ENCODE assay signal across 16 cellular contexts in the genomic region with DNA sequence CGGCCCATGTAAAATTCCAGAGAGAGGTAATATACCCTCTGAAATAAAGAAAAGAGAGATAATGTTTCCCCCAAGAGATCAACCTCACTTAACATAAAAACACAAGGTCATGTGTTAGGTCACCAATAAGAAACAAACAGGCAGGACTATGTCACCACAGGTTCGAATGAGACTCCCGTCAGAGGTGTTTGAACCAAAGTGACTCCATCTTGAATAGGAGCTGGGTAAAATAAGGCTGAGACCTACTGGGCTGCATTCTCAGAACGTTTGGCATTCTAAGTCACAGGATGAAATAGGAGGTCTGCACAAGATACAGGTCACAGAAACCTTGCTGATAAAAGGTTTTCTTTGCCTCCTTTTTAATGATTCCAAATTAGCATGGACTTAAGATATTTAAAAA.
"Had no signal": no experiment of that assay in that cellular context is flagged by ENCODE, and none has a peak within 500 bp of the region (broad histone marks: within the 10 kb centered on the region; RNA-seq: fewer than 3 reads in every experiment).

No MANE protein-coding gene starts in this region.

- H3K27me3 ChIP-seq: body of pancreas, pancreas, stomach, thyroid gland had no signal

- H3K36me3 Mint-ChIP-seq: activated CD8-positive, alpha-beta memory T cell treated with anti-CD3 and anti-CD28 coated beads, Interleukin-2, amount 10 ng/mL, durations not matched to agents 7 days and 5 days had no signal

- H3K27ac ChIP-seq: body of pancreas, pancreas, thyroid gland had no signal

- H3K36me3 ChIP-seq: pancreas, thyroid gland had no signal

- H3K9me3 ChIP-seq: body of pancreas, pancreas, stomach, thyroid gland had no signal

- ATAC-seq: activated CD8-positive, alpha-beta memory T cell treated with anti-CD3 and anti-CD28 coated beads, Interleukin-2, amount 10 ng/mL, durations not matched to agents 7 days and 5 days; activated naive CD4-positive, alpha-beta T cell treated with anti-CD3 and anti-CD28 coated beads, Interleukin-2, amount 50 U/mL, for 72 hours; body of pancreas; left colon; pancreas had no signal

- H3K4me1 ChIP-seq: body of pancreas, pancreas, thyroid gland had no signal

- H3K4me3 ChIP-seq: body of pancreas, pancreas, stomach, thyroid gland had no signal

- H3K4me3 Mint-ChIP-seq: activated CD8-positive, alpha-beta memory T cell treated with anti-CD3 and anti-CD28 coated beads, Interleukin-2, amount 10 ng/mL, durations not matched to agents 7 days and 5 days; activated T-cell treated with anti-CD3 and anti-CD28 coated beads, Interleukin-2, amount 50 U/mL, for 24 hours; memory B cell had no signal

- H3K4me1 Mint-ChIP-seq: activated CD8-positive, alpha-beta memory T cell treated with anti-CD3 and anti-CD28 coated beads, Interleukin-2, amount 10 ng/mL, durations not matched to agents 7 days and 5 days had no signal

- H3K27ac Mint-ChIP-seq: activated CD8-positive, alpha-beta memory T cell treated with anti-CD3 and anti-CD28 coated beads, Interleukin-2, amount 10 ng/mL, durations not matched to agents 7 days and 5 days; activated naive CD4-positive, alpha-beta T cell treated with anti-CD3 and anti-CD28 coated beads, Interleukin-2, amount 50 U/mL, for 72 hours; activated T-cell treated with anti-CD3 and anti-CD28 coated beads, Interleukin-2, amount 50 U/mL, for 24 hours; memory B cell had no signal

- DNase-seq: activated CD4-positive, alpha-beta T cell treated with anti-CD3 and anti-CD28 coated beads for 1 hour; activated CD4-positive, alpha-beta T cell treated with anti-CD3 and anti-CD28 coated beads, Interleukin-2, amount 50 U/mL, for 48 hours; activated CD8-positive, alpha-beta memory T cell treated with anti-CD3 and anti-CD28 coated beads, Interleukin-2, amount 10 ng/mL, durations not matched to agents 7 days and 5 days; activated effector memory CD4-positive, alpha-beta T cell treated with anti-CD3 and anti-CD28 coated beads, Interleukin-2, amount 50 U/mL, for 16 hours; activated T-cell treated with anti-CD3 and anti-CD28 coated beads, Interleukin-2, amount 50 U/mL, for 24 hours; amniotic stem cell; body of pancreas; dermis blood vessel endothelial cell; left colon; pancreas; stimulated activated CD4-positive, alpha-beta T cell treated with anti-CD3 and anti-CD28 coated beads, Interleukin-15, amount 100 ng/mL, for 24 hours; stimulated activated CD4-positive, alpha-beta T cell treated with anti-CD3 and anti-CD28 coated beads, Interleukin-4, amount 100 ng/mL, for 24 hours; stomach; thyroid gland had no signal

- H3K9me3 Mint-ChIP-seq: activated naive CD4-positive, alpha-beta T cell treated with anti-CD3 and anti-CD28 coated beads, Interleukin-2, amount 50 U/mL, for 72 hours; activated T-cell treated with anti-CD3 and anti-CD28 coated beads, Interleukin-2, amount 50 U/mL, for 24 hours; memory B cell had no signal
